Comparison of ENCODE assay signal across 16 cellular contexts in genomic region chr22:50161508-50162390, GRCh38. TPM values are rescaled to one million over a fixed set of nuclear protein-coding genes. Genes with fewer than 3 reads are reported as not detected.
DNase-seq lines count a peak whose midpoint lies in the region; ATAC-seq, FAIRE-seq and TF ChIP-seq lines count a peak whose summit lies in the region.
"Had no signal": no experiment of that assay in that cellular context is flagged by ENCODE, and none has a peak within 500 bp of the region (broad histone marks: within the 10 kb centered on the region; RNA-seq: fewer than 3 reads in every experiment).

No MANE protein-coding gene starts in this region.

- no peaks in the 10 kb centered on the region for H3K9me2 ChIP-seq in GM23338 (ENCODE audit: insufficient read depth)

- peaks cover 14% of the 10 kb centered on the region for H3K4me1 Mint-ChIP-seq in GM23338
- H3K4me1 Mint-ChIP-seq: CD14-positive monocyte had no signal

- H3F3A ChIP-seq in GM23338 (replicated peaks; ENCODE audit: low read depth), result no peaks in the 10 kb centered on the region

- POLR2A ChIA-PET in H1 (lab: Charles Lee; ENCODE audit: partially characterized antibody), result no interaction called here

- no peak overlapping the region for H3K4me3 Mint-ChIP-seq in GM23338
- H3K4me3 Mint-ChIP-seq: CD14-positive monocyte; CD8-positive, alpha-beta T cell had no signal

- no peak for TF ChIP-seq CTCF in GM23338 (conservative IDR thresholded peaks at IDR 0.05; ENCODE audit: low read depth in 2 of 2)
- TF ChIP-seq CTCF in H1 (IDR thresholded peaks at IDR 0.05; ENCODE audit: control extremely low read depth in 1 of 3, insufficient read depth in 1 of 3, low read depth in 1 of 3, low read length in 3 of 3), result no peak

- no peak overlapping the region for H2BK120ac ChIP-seq in H1 (replicated peaks; ENCODE audit: low read depth, low read length)
- H2BK120ac ChIP-seq in neuronal stem cell (ENCODE audit: low read depth, low read length), result peak overlapping the region; percentile 31

- no peak for TF ChIP-seq RAD21 in H1 (IDR thresholded peaks at IDR 0.05 in 1 of 2, conservative IDR thresholded peaks at IDR 0.05 in 1 of 2; ENCODE audit: low read depth in 2 of 2, low read length in 2 of 2)

- CTCF ChIA-PET in H1 (lab: Charles Lee; ENCODE audit: partially characterized antibody), result interaction anchor here (1.5 kb wide), 1 partner anchor 10 kb away, joined by 7 read pairs; no protein-coding TSS in a partner anchor

- H3K18ac ChIP-seq in H1 (ENCODE audit: extremely low read depth, low read length), result no peak overlapping the region
- peak overlapping the region; percentile 48 for H3K18ac ChIP-seq in neuronal stem cell (ENCODE audit: low read length)

- in situ Hi-C loops in G401 (cut with HindIII; ENCODE audit: low sequenced_read_pairs), result no loop called here

- H2AK5ac ChIP-seq in H1 (ENCODE audit: low read depth, low read length) (peak overlapping the region; percentile 93; the same call in 1 of the 2 replicates), neuronal stem cell (ENCODE audit: low read depth, low read length) (peak overlapping the region; percentile 78)

- H3K27ac ChIP-seq in BLaER1 (no peak overlapping the region), GM23338 (ENCODE audit: low read depth) (no peak overlapping the region), H1 (ENCODE audit: low read depth, low read length) (no peak overlapping the region), neuronal stem cell (replicated peaks; ENCODE audit: low read length) (no peak overlapping the region)
- H3K27ac ChIP-seq: A549 had no signal

- ATAC-seq in GM23338, result peak; percentile 47
- ATAC-seq: A549; CD8-positive, alpha-beta T cell had no signal

- DNase-seq in GM23338 (ENCODE audit: low spot score) (no peak), H1 (ENCODE audit: low read depth in 1 of 2, low spot score in 2 of 2) (no peak), neuronal stem cell (ENCODE audit: low spot score) (no peak), NCI-H2107 (lab: John Stamatoyannopoulos, UW) (no peak), SKM-1 treated with dmso at 0.1 percent for 144 hours (lab: John Stamatoyannopoulos, UW; ENCODE audit: unreplicated experiment) (no peak), G401 (ENCODE audit: low spot score) (no peak)
- DNase-seq: BE2C; CD8-positive, alpha-beta T cell; COR-L47; DND-41; GF-D8 had no signal

- FAIRE-seq in H1 (lab: Jason Lieb, UNC), result no peak
- FAIRE-seq: A549, GM19239, H54 had no signal

- H3K4me1 ChIP-seq in BLaER1 (peaks cover 13% of the 10 kb centered on the region), GM23338 (ENCODE audit: insufficient read depth) (no peaks in the 10 kb centered on the region; the same call in 1 of the 2 replicates), H1 (replicated peaks in 1 of 4; ENCODE audit: control insufficient read depth in 3 of 4, insufficient read depth in 4 of 4, low read length in 3 of 4) (peaks cover 0 to 8% (median 0%) of the 10 kb centered on the region in 4 experiments; a peak in 1 of 7 replicates), neuronal stem cell (ENCODE audit: control insufficient read depth in 2 of 2, insufficient read depth in 1 of 2, low read depth in 1 of 2, low read length in 2 of 2) (peaks cover 0 to 2% of the 10 kb centered on the region in 2 donors)
- H3K4me1 ChIP-seq: A549, BE2C had no signal

- 90% methylated on average over 23 of the region's 23 CpGs; no CpG with 5 or more reads in 1 of the 2 experiments for WGBS in H1 (ENCODE audit: extremely low coverage in 1 of 2, insufficient coverage in 1 of 2, insufficient read length in 1 of 2, insufficient replicate concordance in 2 of 2, low coverage in 1 of 2, low lambda C conversion rate in 2 of 2, missing lambda C conversion rate in 1 of 2), 2 experiments
- WGBS in neuronal stem cell (ENCODE audit: extremely low coverage in 2 of 2, insufficient read length in 2 of 2, insufficient replicate concordance in 1 of 2), 2 donors, result no CpG with 5 or more reads among the region's 23 CpGs

- H2BK15ac ChIP-seq in H1 (ENCODE audit: low read length) (no peak overlapping the region; the same call in 1 of the 2 replicates), neuronal stem cell (ENCODE audit: low read length) (peak overlapping the region; percentile 75)

- no peak overlapping the region for H3K4me3 ChIP-seq in BLaER1
- H3K4me3 ChIP-seq in GM23338, result no peak overlapping the region
- no peak overlapping the region for H3K4me3 ChIP-seq in H1 (ENCODE audit: extremely low read depth in 1 of 4, insufficient read depth in 2 of 4, low read depth in 3 of 4, low read length in 4 of 4)
- no peak overlapping the region for H3K4me3 ChIP-seq in neuronal stem cell (ENCODE audit: low read length in 2 of 2)
- H3K4me3 ChIP-seq: A549 had no signal

- H3K14ac ChIP-seq in H1 (ENCODE audit: insufficient read length) (no peak overlapping the region), neuronal stem cell (ENCODE audit: low read length) (peak overlapping the region; percentile 63)

- H3K27ac Mint-ChIP-seq in GM23338, result no peak overlapping the region
- H3K27ac Mint-ChIP-seq: CD8-positive, alpha-beta T cell had no signal

- H3K79me1 ChIP-seq in H1 (ENCODE audit: low read depth, low read length) (no peaks in the 10 kb centered on the region), neuronal stem cell (ENCODE audit: low read depth, low read length) (no peaks in the 10 kb centered on the region)

- peaks cover 8% of the 10 kb centered on the region; the same call in 1 of the 2 replicates for H3K9me3 ChIP-seq in BLaER1
- H3K9me3 ChIP-seq in H1 (ENCODE audit: insufficient read depth in 2 of 2, low read depth in 1 of 2, low read length in 1 of 2), result peaks cover 0 to 7% of the 10 kb centered on the region in 2 experiments; a peak in 1 of 4 replicates
- peaks cover 0 to 1% of the 10 kb centered on the region in 2 donors for H3K9me3 ChIP-seq in neuronal stem cell (replicated peaks in 1 of 2; ENCODE audit: control insufficient read depth in 2 of 2, insufficient read depth in 1 of 2, low read depth in 1 of 2, low read length in 2 of 2)
- H3K9me3 ChIP-seq: A549, BE2C had no signal

- no peaks in the 10 kb centered on the region for H3K36me3 ChIP-seq in BLaER1
- H3K36me3 ChIP-seq in GM23338 (ENCODE audit: insufficient read depth), result no peaks in the 10 kb centered on the region
- no peaks in the 10 kb centered on the region for H3K36me3 ChIP-seq in H1 (ENCODE audit: control insufficient read depth in 2 of 4, insufficient read depth in 4 of 4, low read length in 3 of 4)
- H3K36me3 ChIP-seq in neuronal stem cell (replicated peaks in 1 of 2; ENCODE audit: control insufficient read depth in 2 of 2, insufficient read depth in 2 of 2, low read length in 2 of 2), result no peaks in the 10 kb centered on the region
- H3K36me3 ChIP-seq: BE2C had no signal

- H3K9me3 Mint-ChIP-seq in GM23338, result no peaks in the 10 kb centered on the region; the same call in 2 of the 3 replicates
- H3K9me3 Mint-ChIP-seq: CD8-positive, alpha-beta T cell had no signal

- H3K9ac ChIP-seq in BLaER1, result no peak overlapping the region
- H3K9ac ChIP-seq in H1 (replicated peaks in 1 of 4; ENCODE audit: extremely low read depth in 1 of 4, low read depth in 3 of 4, low read length in 3 of 4), result no peak overlapping the region
- H3K9ac ChIP-seq in neuronal stem cell (ENCODE audit: low read depth, low read length, poor library complexity), result peak overlapping the region; percentile 44

- H2BK5ac ChIP-seq in H1 (ENCODE audit: low read depth, low read length), result no peak overlapping the region
- H2BK5ac ChIP-seq in neuronal stem cell (ENCODE audit: low read length), result peak overlapping the region; percentile 53

- no peaks in the 10 kb centered on the region for H3K79me2 ChIP-seq in GM23338 (replicated peaks; ENCODE audit: insufficient read depth)
- no peaks in the 10 kb centered on the region for H3K79me2 ChIP-seq in H1 (ENCODE audit: control insufficient read depth in 1 of 2, insufficient read depth in 2 of 2, low read length in 2 of 2)

- H3K36me3 Mint-ChIP-seq in GM23338 (ENCODE audit: low read depth), result no peaks in the 10 kb centered on the region
- H3K36me3 Mint-ChIP-seq: CD14-positive monocyte; CD8-positive, alpha-beta T cell had no signal

- no peak overlapping the region for H3K4ac ChIP-seq in H1 (replicated peaks; ENCODE audit: insufficient read length, low read depth, low read length)
- H3K4ac ChIP-seq in neuronal stem cell (ENCODE audit: low read length), result no peak overlapping the region

- H3K27me3 ChIP-seq in BLaER1, result no peaks in the 10 kb centered on the region
- H3K27me3 ChIP-seq in GM23338 (ENCODE audit: insufficient read depth), result no peaks in the 10 kb centered on the region
- no peaks in the 10 kb centered on the region; a peak in 2 of 7 replicates for H3K27me3 ChIP-seq in H1 (replicated peaks in 1 of 4; ENCODE audit: control insufficient read depth in 3 of 4, extremely low read depth in 1 of 4, insufficient read depth in 3 of 4, low read length in 3 of 4)
- H3K27me3 ChIP-seq in neuronal stem cell (ENCODE audit: control insufficient read depth in 3 of 3, insufficient read depth in 3 of 3, low read depth in 1 of 3, low read length in 3 of 3), result peaks cover 0 to 29% (median 0%) of the 10 kb centered on the region in 3 experiments
- H3K27me3 ChIP-seq: BE2C had no signal

- no peak overlapping the region for H4K5ac ChIP-seq in H1 (ENCODE audit: insufficient read length, low read depth, low read length)

- H3K4me2 ChIP-seq in BLaER1 (peak overlapping the region; percentile 56), GM23338 (no peak overlapping the region), H1 (ENCODE audit: insufficient read depth in 1 of 2, low read depth in 2 of 2, low read length in 2 of 2) (no peak overlapping the region), neuronal stem cell (ENCODE audit: insufficient read depth, low read length, poor library complexity, severe bottlenecking) (no peak overlapping the region)
- H3K4me2 ChIP-seq: A549 had no signal

- TF ChIP-seq POLR2A in H1 (IDR thresholded peaks at IDR 0.05; ENCODE audit: control extremely low read depth in 1 of 2, low read depth in 2 of 2, low read length in 2 of 2), result no peak

- peak overlapping the region; percentile 61; the same call in 1 of the 2 replicates for H2BK20ac ChIP-seq in H1 (ENCODE audit: low read length)

- H2BK12ac ChIP-seq in H1 (ENCODE audit: low read depth, low read length) (0 out of 2 replicates have a peak overlapping the region, but pooled peaks have one; percentile 80), neuronal stem cell (ENCODE audit: low read length) (no peak overlapping the region)

- no peak for TF ChIP-seq EP300 in H1 (IDR thresholded peaks at IDR 0.05; ENCODE audit: borderline replicate concordance in 1 of 2, low read depth in 2 of 2, low read length in 2 of 2)

- H2AFZ ChIP-seq in GM23338 (no peak overlapping the region), H1 (ENCODE audit: low read length) (no peak overlapping the region), neuronal stem cell (ENCODE audit: low read length) (no peak overlapping the region)

- no peaks in the 10 kb centered on the region for H3K23me2 ChIP-seq in H1 (ENCODE audit: low read depth, low read length)

- H4K20me1 ChIP-seq in BLaER1, result no peaks in the 10 kb centered on the region
- H4K20me1 ChIP-seq in GM23338 (replicated peaks; ENCODE audit: insufficient read depth), result no peaks in the 10 kb centered on the region
- H4K20me1 ChIP-seq in H1 (replicated peaks in 1 of 2; ENCODE audit: control insufficient read depth in 1 of 2, insufficient read depth in 2 of 2, low read length in 2 of 2), result no peaks in the 10 kb centered on the region

- H3K23ac ChIP-seq in H1 (ENCODE audit: insufficient read length) (no peak overlapping the region), neuronal stem cell (ENCODE audit: low read depth, low read length, poor library complexity) (no peak overlapping the region)

- no peak overlapping the region for H4K91ac ChIP-seq in H1 (replicated peaks; ENCODE audit: insufficient read length, low read length)
- no peak overlapping the region for H4K91ac ChIP-seq in neuronal stem cell (ENCODE audit: low read depth, low read length, poor library complexity)

- peaks cover 17% of the 10 kb centered on the region for H3K27me3 Mint-ChIP-seq in GM23338 (ENCODE audit: insufficient read depth, low read depth, poor library complexity)

- H3K56ac ChIP-seq in H1 (replicated peaks; ENCODE audit: insufficient read length, low read depth, low read length), result no peak overlapping the region

- H4K8ac ChIP-seq in H1 (ENCODE audit: extremely low read depth, insufficient read depth, low read length) (no peak overlapping the region), neuronal stem cell (ENCODE audit: low read depth, low read length) (no peak overlapping the region)

RNA-seq across cellular contexts. Expression of gene PANX2, which starts 8.8 kb away (rescaled TPM):
- 5.1 and 5.9 TPM in 2 replicates for total RNA-seq in GM23338 (2014; rRNA removed; shearing (Covaris generic))
- polyA plus RNA-seq in GM23338 (2016; fragmentation: Nextera tagmentation; extraction: Ambion mirVana) (2.6 and 2.8 TPM in 2 replicates), H1 (2011; rRNA removed) (3.5 and 6.0 TPM in 2 replicates)
- 5.0 and 5.4 TPM in 2 replicates for total RNA-seq in H1 (2021; fragmentation: NEBNext Ultra II Directional; extraction: Animal tissue kit (Norgen Biotek cat#: 25700))
- polyA plus RNA-seq in H1 (2011; cell fraction: cytosol; rRNA removed), result 4.2 TPM
- 8.3 TPM for polyA plus RNA-seq in H1 (2011; cell fraction: nucleus; rRNA removed)
- polyA plus RNA-seq in H1 (2012, experiment 1 of 2), result 3.9 to 6.9 TPM (median 5.9 TPM) in 4 replicates
- polyA plus RNA-seq in H1 (2012, experiment 2 of 2), result 4.1 TPM
- 4.8 TPM for polyA plus RNA-seq in H1 (2013, experiment 1 of 2)
- 5.1 TPM for polyA plus RNA-seq in H1 (2013, experiment 2 of 2)
- polyA minus RNA-seq in H1 (2011; rRNA and poly(A)+ RNA removed), result 0.78 and 0.91 TPM in 2 replicates
- 2.8 TPM for polyA minus RNA-seq in H1 (2011; cell fraction: cytosol; rRNA and poly(A)+ RNA removed)
- 2.8 TPM for polyA minus RNA-seq in H1 (2011; cell fraction: nucleus; rRNA and poly(A)+ RNA removed)
- polyA plus RNA-seq in neuronal stem cell (2013, experiment 1 of 2), result 3.0 TPM
- polyA plus RNA-seq in neuronal stem cell (2013, experiment 2 of 2), result 3.1 TPM
- 0.62 and 1.4 TPM in 2 replicates for total RNA-seq in G401 (2014; rRNA removed; shearing (Covaris generic))

RNA-seq across cellular contexts. Expression of gene TRABD, which starts 24.0 kb away (rescaled TPM):
- total RNA-seq in GM23338 (2014; rRNA removed; shearing (Covaris generic)), result 58.6 and 66.1 TPM in 2 replicates
- polyA plus RNA-seq in GM23338 (2016; fragmentation: Nextera tagmentation; extraction: Ambion mirVana) (40.8 and 44.1 TPM in 2 replicates), H1 (2011; rRNA removed) (44.2 and 88.8 TPM in 2 replicates)
- total RNA-seq in H1 (2021; fragmentation: NEBNext Ultra II Directional; extraction: Animal tissue kit (Norgen Biotek cat#: 25700)), result 57.5 and 60.0 TPM in 2 replicates
- polyA plus RNA-seq in H1 (2011; cell fraction: cytosol; rRNA removed), result 59.7 TPM
- 170 TPM for polyA plus RNA-seq in H1 (2011; cell fraction: nucleus; rRNA removed)
- 38.3 to 63.0 TPM (median 60.8 TPM) in 4 replicates for polyA plus RNA-seq in H1 (2012, experiment 1 of 2)
- polyA plus RNA-seq in H1 (2012, experiment 2 of 2), result 46.4 TPM
- polyA plus RNA-seq in H1 (2013, experiment 1 of 2), result 46.6 TPM
- polyA plus RNA-seq in H1 (2013, experiment 2 of 2), result 45.5 TPM
- 17.2 and 19.0 TPM in 2 replicates for polyA minus RNA-seq in H1 (2011; rRNA and poly(A)+ RNA removed)
- 23.3 TPM for polyA minus RNA-seq in H1 (2011; cell fraction: cytosol; rRNA and poly(A)+ RNA removed)
- 30.3 TPM for polyA minus RNA-seq in H1 (2011; cell fraction: nucleus; rRNA and poly(A)+ RNA removed)
- polyA plus RNA-seq in neuronal stem cell (2013, experiment 1 of 2), result 34.5 TPM
- 33.8 TPM for polyA plus RNA-seq in neuronal stem cell (2013, experiment 2 of 2)
- 73.9 and 83.5 TPM in 2 replicates for total RNA-seq in G401 (2014; rRNA removed; shearing (Covaris generic))

RNA-seq across cellular contexts. Expression of gene SELENOO, which starts 39.1 kb away (rescaled TPM):
- 16.9 and 21.3 TPM in 2 replicates for total RNA-seq in GM23338 (2014; rRNA removed; shearing (Covaris generic))
- polyA plus RNA-seq in GM23338 (2016; fragmentation: Nextera tagmentation; extraction: Ambion mirVana) (6.8 and 8.6 TPM in 2 replicates), H1 (2011; rRNA removed) (25.1 and 34.1 TPM in 2 replicates)
- total RNA-seq in H1 (2021; fragmentation: NEBNext Ultra II Directional; extraction: Animal tissue kit (Norgen Biotek cat#: 25700)), result 16.8 and 18.6 TPM in 2 replicates
- 30.9 TPM for polyA plus RNA-seq in H1 (2011; cell fraction: cytosol; rRNA removed)
- 69.8 TPM for polyA plus RNA-seq in H1 (2011; cell fraction: nucleus; rRNA removed)
- 12.9 to 24.6 TPM (median 20.6 TPM) in 4 replicates for polyA plus RNA-seq in H1 (2012, experiment 1 of 2)
- 13.2 TPM for polyA plus RNA-seq in H1 (2012, experiment 2 of 2)
- 16.6 TPM for polyA plus RNA-seq in H1 (2013, experiment 1 of 2)
- 14.1 TPM for polyA plus RNA-seq in H1 (2013, experiment 2 of 2)
- polyA minus RNA-seq in H1 (2011; rRNA and poly(A)+ RNA removed), result 6.4 and 7.1 TPM in 2 replicates
- polyA minus RNA-seq in H1 (2011; cell fraction: cytosol; rRNA and poly(A)+ RNA removed), result 6.4 TPM
- polyA minus RNA-seq in H1 (2011; cell fraction: nucleus; rRNA and poly(A)+ RNA removed), result 9.8 TPM
- polyA plus RNA-seq in neuronal stem cell (2013, experiment 1 of 2), result 11.5 TPM
- polyA plus RNA-seq in neuronal stem cell (2013, experiment 2 of 2), result 11.4 TPM
- total RNA-seq in G401 (2014; rRNA removed; shearing (Covaris generic)), result 25.5 and 40.7 TPM in 2 replicates
